Comparison of ENCODE assay signal across 12 cellular contexts in the genomic region with DNA sequence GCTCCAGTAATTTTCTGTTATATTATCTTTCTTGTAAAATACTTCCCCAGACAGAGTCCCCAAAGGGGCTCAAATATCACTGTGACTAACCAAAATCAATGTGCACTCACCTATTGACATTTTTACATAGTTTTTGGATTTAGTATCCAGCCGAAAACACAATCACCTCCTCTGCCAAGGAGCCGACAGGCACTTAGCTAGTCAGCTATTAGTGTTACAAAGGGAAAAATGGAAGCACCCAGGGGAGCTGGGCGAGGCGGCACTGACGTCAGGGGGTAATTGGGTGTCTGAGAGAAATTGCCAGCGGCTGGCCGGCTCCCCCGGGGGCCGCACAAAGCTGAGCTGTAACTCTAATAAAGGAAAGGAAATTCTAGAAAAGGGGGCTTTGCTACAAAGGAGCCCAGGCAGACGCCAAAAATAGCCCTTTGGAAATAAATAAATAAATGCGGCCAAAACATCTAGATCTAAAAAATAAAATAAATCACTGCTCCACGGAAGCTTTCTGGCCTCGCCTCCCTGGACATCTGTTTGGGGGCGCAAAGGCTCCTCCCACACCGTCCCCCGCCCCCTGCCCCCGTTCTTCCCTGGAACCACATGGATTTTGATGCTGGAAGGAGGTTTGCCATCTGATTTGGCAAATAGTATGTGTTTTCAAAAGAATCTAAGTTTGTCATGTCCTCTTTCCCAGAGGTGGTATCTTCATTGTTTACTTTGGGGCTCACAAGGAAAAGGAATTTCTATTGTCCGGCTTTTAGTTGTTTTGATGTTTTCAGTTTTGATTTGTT.
DNase-seq lines count a peak whose midpoint lies in the region; ATAC-seq and TF ChIP-seq lines count a peak whose summit lies in the region.
"Had no signal": no experiment of that assay in that cellular context is flagged by ENCODE, and none has a peak within 500 bp of the region (broad histone marks: within the 10 kb centered on the region; RNA-seq: fewer than 3 reads in every experiment).

No MANE protein-coding gene starts in this region.

- peaks cover 17% of the 10 kb centered on the region for H3F3A ChIP-seq in smooth muscle cell (ENCODE audit: low read depth)

- H3K9me3 Mint-ChIP-seq in WTC11: no peaks in the 10 kb centered on the region
- H3K9me3 Mint-ChIP-seq: IgD-negative memory B cell had no signal

- TF ChIP-seq CTCF in WTC11 (IDR thresholded peaks at IDR 0.05) (no peak), right atrium auricular region (IDR thresholded peaks at IDR 0.05) (no peak), smooth muscle cell (IDR thresholded peaks at IDR 0.05; ENCODE audit: borderline replicate concordance, insufficient read depth, poor library complexity, severe bottlenecking) (no peak), GM13977 (IDR thresholded peaks at IDR 0.05; ENCODE audit: extremely low read depth, insufficient read depth, missing control alignments) (no peak)

- in situ Hi-C loops in GM13977 (cut with MboI; ENCODE audit: low pct_unique_long_range_greater_than_20kb, low sequenced_read_pairs, unreplicated experiment): no loop called here

- ATAC-seq in WTC11: no peak
- ATAC-seq: activated CD4-positive, CD25-positive, alpha-beta regulatory T cell treated with anti-CD3 and anti-CD28 coated beads, Interleukin-2, amount 50 U/mL, for 24 hours; mucosa of descending colon had no signal

- H3K27me3 ChIP-seq in right atrium auricular region (no peaks in the 10 kb centered on the region), smooth muscle cell (ENCODE audit: low read depth) (no peaks in the 10 kb centered on the region), H7 (ENCODE audit: control insufficient read depth, insufficient read depth, low read length) (no peaks in the 10 kb centered on the region)

- H3K27ac ChIP-seq in right atrium auricular region (peak overlapping the region; percentile 50 to 81), smooth muscle cell (ENCODE audit: low read depth) (peak overlapping the region; percentile 56)

- no peak overlapping the region; the same call in 1 of the 2 replicates for H3K4me3 Mint-ChIP-seq in WTC11
- H3K4me3 Mint-ChIP-seq: IgD-negative memory B cell had no signal

- H3K9me3 ChIP-seq in right atrium auricular region (no peaks in the 10 kb centered on the region), smooth muscle cell (replicated peaks; ENCODE audit: low read depth) (no peaks in the 10 kb centered on the region)
- H3K9me3 ChIP-seq: mucosa of descending colon had no signal

- peak overlapping the region; percentile 83 for H3K4me2 ChIP-seq in smooth muscle cell

- POLR2A ChIA-PET in HEK293T (lab: Yijun Ruan, JAX): interaction anchor here (0.7 kb wide), 1 partner anchor 34 kb away, joined by 3 read pairs; no protein-coding TSS in a partner anchor
- POLR2A ChIA-PET in WTC11 (lab: Charles Lee): no interaction called here

- no peaks in the 10 kb centered on the region for H3K79me2 ChIP-seq in smooth muscle cell (ENCODE audit: low read depth)

- H3K36me3 ChIP-seq in right atrium auricular region: no peaks in the 10 kb centered on the region
- no peaks in the 10 kb centered on the region for H3K36me3 ChIP-seq in smooth muscle cell (ENCODE audit: low read depth)
- H3K36me3 ChIP-seq in H7 (replicated peaks; ENCODE audit: control insufficient read depth, insufficient read depth, low read length): no peaks in the 10 kb centered on the region

- peak; percentile 65 for DNase-seq in HEK293T (ENCODE audit: extremely low spot score)
- no peak for DNase-seq in WTC11 (ENCODE audit: low spot score)
- DNase-seq in right atrium auricular region (ENCODE audit: low spot score): peak; percentile 87
- no peak for DNase-seq in smooth muscle cell (lab: John Stamatoyannopoulos, UW; ENCODE audit: unreplicated experiment)
- DNase-seq in NCI-H2029 treated with DMSO at 0.1 percent for 48 hours (lab: John Stamatoyannopoulos, UW): no peak
- DNase-seq in SHP77 treated with DMSO at 0.1 percent for 48 hours (lab: John Stamatoyannopoulos, UW): no peak
- DNase-seq in H7: no peak
- DNase-seq in GM13977 (ENCODE audit: low spot score): no peak
- DNase-seq: foreskin fibroblast had no signal

- H4K20me1 ChIP-seq in smooth muscle cell (ENCODE audit: low read depth): no peaks in the 10 kb centered on the region

- H3K36me3 Mint-ChIP-seq in WTC11: no peaks in the 10 kb centered on the region
- H3K36me3 Mint-ChIP-seq: IgD-negative memory B cell had no signal

- H3K9ac ChIP-seq in smooth muscle cell (ENCODE audit: low read depth): peak overlapping the region; percentile 31

- 34% methylated on average over 18 of the region's 18 CpGs for WGBS in smooth muscle cell (ENCODE audit: low lambda C conversion rate)

- H3K4me1 ChIP-seq in right atrium auricular region (peaks cover 0 to 39% of the 10 kb centered on the region in 2 donors), smooth muscle cell (ENCODE audit: low read depth) (peaks cover 78% of the 10 kb centered on the region)

- H3K4me3 ChIP-seq in right atrium auricular region (peak overlapping the region in 1 of 2 donors; percentile 14), smooth muscle cell (peak overlapping the region; percentile 29), H7 (ENCODE audit: insufficient read depth, low read depth, low read length) (no peak overlapping the region)
- H3K4me3 ChIP-seq: mucosa of descending colon had no signal

- H2AFZ ChIP-seq in smooth muscle cell (ENCODE audit: low read depth): peak overlapping the region; percentile 58

- H3K27me3 Mint-ChIP-seq in WTC11 (ENCODE audit: low read depth): no peaks in the 10 kb centered on the region

- H3K4me1 Mint-ChIP-seq in WTC11: peaks cover 85% of the 10 kb centered on the region

- H3K27ac Mint-ChIP-seq in WTC11: peak overlapping the region; percentile 96
- H3K27ac Mint-ChIP-seq: IgD-negative memory B cell had no signal

- CTCF ChIA-PET in HEK293T (lab: Yijun Ruan, JAX): no interaction called here
- CTCF ChIA-PET in WTC11 (lab: Charles Lee): interaction anchor here (1.0 to 1.5 kb wide), 5 partner anchors 90 to 326 kb away, joined by 3 to 4 read pairs (median 3); partner anchors contain the start of gene CNEP1R1

TF ChIP-seq in HEK293T, 16 proteins besides CTCF, POLR2A, EP300 and RAD21:
- no peak for TF ChIP-seq SP1 (IDR thresholded peaks at IDR 0.05)
- TF ChIP-seq PKNOX1 (IDR thresholded peaks at IDR 0.05): peak; percentile 37; the same call in 1 of the 2 replicates
- TF ChIP-seq ELF4 (IDR thresholded peaks at IDR 0.05): no peak
- TF ChIP-seq CTBP1 (IDR thresholded peaks at IDR 0.05; ENCODE audit: borderline replicate concordance): peak; percentile 62; the same call in 1 of the 2 replicates
- no peak for TF ChIP-seq LEF1 (IDR thresholded peaks at IDR 0.05; ENCODE audit: borderline replicate concordance)
TF ChIP-seq in HEK293T: peak in this region for 2.

TF ChIP-seq in WTC11, 78 proteins besides CTCF, POLR2A, EP300 and RAD21:
- TF ChIP-seq ETV6 (CRISPR knock-in tag; IDR thresholded peaks at IDR 0.05): no peak
- no peak for TF ChIP-seq FOXP1 (CRISPR knock-in tag; IDR thresholded peaks at IDR 0.05; ENCODE audit: borderline replicate concordance)
- peak; percentile 92 for TF ChIP-seq ZNF423 (CRISPR knock-in tag; IDR thresholded peaks at IDR 0.05)
- TF ChIP-seq HMGA2 (CRISPR knock-in tag; IDR thresholded peaks at IDR 0.05): no peak
- no peak for TF ChIP-seq TEAD1 (CRISPR knock-in tag; IDR thresholded peaks at IDR 0.05)
- TF ChIP-seq SP1 (CRISPR knock-in tag; conservative IDR thresholded peaks at IDR 0.05): no peak
- no peak for TF ChIP-seq PRDM15 (CRISPR knock-in tag; IDR thresholded peaks at IDR 0.05)
- TF ChIP-seq JAZF1 (CRISPR knock-in tag; IDR thresholded peaks at IDR 0.05): no peak
- TF ChIP-seq MXD4 (CRISPR knock-in tag; IDR thresholded peaks at IDR 0.05; ENCODE audit: borderline replicate concordance): no peak
TF ChIP-seq in WTC11: peak in this region for 1.

Comparison
In these comparisons a context has a peak if more than half of its experiments do, and no peak if none do; other contexts are left out.
1. DNase-seq: peak in HEK293T (single experiment) and right atrium auricular region (single experiment); none in WTC11 (single experiment), smooth muscle cell (single experiment), NCI-H2029 treated with DMSO at 0.1 percent for 48 hours (single experiment), SHP77 treated with DMSO at 0.1 percent for 48 hours (single experiment), H7 (single experiment) and GM13977 (single experiment).